Comparison of ENCODE assay signal across 8 cellular contexts in the genomic region with DNA sequence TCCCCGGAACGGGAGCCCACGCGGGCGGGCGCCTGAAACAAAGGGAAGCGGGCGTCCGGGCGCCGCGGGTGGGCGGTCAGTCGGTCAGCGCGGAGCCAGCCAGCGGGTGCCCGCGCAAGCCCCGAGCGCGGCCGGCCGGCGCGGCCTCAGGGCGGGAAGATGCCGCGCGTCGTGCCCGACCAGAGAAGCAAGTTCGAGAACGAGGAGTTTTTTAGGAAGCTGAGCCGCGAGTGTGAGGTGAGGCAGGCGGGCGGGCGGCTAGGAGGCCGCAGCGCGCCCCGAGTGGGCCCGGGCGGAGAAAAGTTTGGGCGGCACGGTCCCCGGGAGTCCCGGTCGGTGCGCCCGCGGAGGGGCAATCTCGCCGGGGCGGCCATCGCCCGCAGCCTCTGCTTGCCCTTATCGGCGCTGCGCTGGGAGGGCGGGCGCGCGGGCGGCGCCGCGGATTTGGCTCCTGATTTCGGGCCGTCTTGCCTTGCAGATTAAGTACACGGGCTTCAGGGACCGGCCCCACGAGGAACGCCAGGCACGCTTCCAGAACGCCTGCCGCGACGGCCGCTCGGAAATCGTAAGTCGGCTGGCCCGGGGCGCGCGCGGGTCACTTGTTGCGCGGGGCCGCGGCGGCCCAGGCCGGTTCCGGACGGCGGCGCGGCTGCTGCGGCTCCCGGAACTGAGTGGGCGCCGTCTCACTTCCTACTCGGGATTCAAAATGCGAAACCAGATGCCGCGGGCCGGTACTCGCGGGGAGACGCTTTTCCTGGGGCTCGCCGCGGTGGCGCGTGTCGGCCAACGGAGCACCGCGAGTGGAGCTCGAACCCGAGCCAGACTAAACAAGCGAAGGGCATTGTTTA. TPM values are rescaled to one million over a fixed set of nuclear protein-coding genes. Genes with fewer than 3 reads are reported as not detected.
DNase-seq lines count a peak whose midpoint lies in the region; TF ChIP-seq lines count a peak whose summit lies in the region.

No MANE protein-coding gene starts in this region.

- no peak for TF ChIP-seq CTCF in epithelial cell of proximal tubule (conservative IDR thresholded peaks at IDR 0.05; ENCODE audit: low read depth, low read length)

- POLR2A ChIA-PET in HEK293T (lab: Yijun Ruan, JAX) = interaction anchor here (0.7 to 2.7 kb wide), 5 partner anchors 11 to 129 kb away, joined by 3 to 15 read pairs (median 3); no protein-coding TSS in a partner anchor

- DNase-seq in HEK293T (ENCODE audit: extremely low spot score) (no peak), NCI-H146 treated with DMSO at 0.1 percent for 48 hours (lab: John Stamatoyannopoulos, UW; ENCODE audit: unreplicated experiment) (peak; percentile 26), activated T-cell treated with anti-CD3 and anti-CD28 coated beads for 1 hour (ENCODE audit: low read depth) (peak; percentile 36), epithelial cell of proximal tubule (ENCODE audit: low read depth) (no peak), mucosa of gallbladder (ENCODE audit: low spot score) (peak; percentile 63), cerebellar nuclear complex (lab: John Stamatoyannopoulos, UW) (no peak)
- DNase-seq in stimulated activated CD8-positive, alpha-beta memory T cell treated with anti-CD3 and anti-CD28 coated beads, Interleukin-4, amount 100 ng/mL, for 48 hours = peak; percentile 77

- peak; percentile 67 for TF ChIP-seq POLR2A in GM15510 (IDR thresholded peaks at IDR 0.05; ENCODE audit: borderline replicate concordance, extremely low read depth, insufficient read length)

- CTCF ChIA-PET in HEK293T (lab: Yijun Ruan, JAX) = no interaction called here

- peak overlapping the region; percentile 84 for H3K4me3 ChIP-seq in epithelial cell of proximal tubule (ENCODE audit: low read depth, low read length)

TF ChIP-seq in HEK293T, 16 proteins besides CTCF, POLR2A, EP300 and RAD21:
- 0 out of 2 replicates have a peak, but pooled peaks have one; percentile 37 for TF ChIP-seq LEF1 (IDR thresholded peaks at IDR 0.05; ENCODE audit: borderline replicate concordance)
- TF ChIP-seq, protein P1, sequence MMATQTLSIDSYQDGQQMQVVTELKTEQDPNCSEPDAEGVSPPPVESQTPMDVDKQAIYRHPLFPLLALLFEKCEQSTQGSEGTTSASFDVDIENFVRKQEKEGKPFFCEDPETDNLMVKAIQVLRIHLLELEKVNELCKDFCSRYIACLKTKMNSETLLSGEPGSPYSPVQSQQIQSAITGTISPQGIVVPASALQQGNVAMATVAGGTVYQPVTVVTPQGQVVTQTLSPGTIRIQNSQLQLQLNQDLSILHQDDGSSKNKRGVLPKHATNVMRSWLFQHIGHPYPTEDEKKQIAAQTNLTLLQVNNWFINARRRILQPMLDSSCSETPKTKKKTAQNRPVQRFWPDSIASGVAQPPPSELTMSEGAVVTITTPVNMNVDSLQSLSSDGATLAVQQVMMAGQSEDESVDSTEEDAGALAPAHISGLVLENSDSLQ (IDR thresholded peaks at IDR 0.05) = no peak
- TF ChIP-seq ZNF384 (IDR thresholded peaks at IDR 0.05) = no peak
- no peak for TF ChIP-seq CTBP1 (IDR thresholded peaks at IDR 0.05; ENCODE audit: borderline replicate concordance)
- no peak for TF ChIP-seq SP1 (IDR thresholded peaks at IDR 0.05)
- no peak for TF ChIP-seq L3MBTL2 (conservative IDR thresholded peaks at IDR 0.05)
- no peak for TF ChIP-seq FOXM1 (IDR thresholded peaks at IDR 0.05; ENCODE audit: borderline replicate concordance)
- 0 out of 2 replicates have a peak, but pooled peaks have one; percentile 45 for TF ChIP-seq ARNT (IDR thresholded peaks at IDR 0.05)

RNA-seq across cellular contexts. Expression of gene CBFB, which starts 0.5 kb away (rescaled TPM):
- total RNA-seq in epithelial cell of proximal tubule (74.9 and 178 TPM in 2 replicates), mucosa of gallbladder (40.9 TPM)

RNA-seq across cellular contexts. Expression of gene CES4A, which starts 41.1 kb away (rescaled TPM):
- total RNA-seq in epithelial cell of proximal tubule (0.52 and 2.0 TPM in 2 replicates), mucosa of gallbladder (19.4 TPM)

Comparison
In these comparisons a context has a peak if more than half of its experiments do, and no peak if none do; other contexts are left out.
1. DNase-seq: peak in NCI-H146 treated with DMSO at 0.1 percent for 48 hours (single experiment), activated T-cell treated with anti-CD3 and anti-CD28 coated beads for 1 hour (single experiment), mucosa of gallbladder (single experiment) and stimulated activated CD8-positive, alpha-beta memory T cell treated with anti-CD3 and anti-CD28 coated beads, Interleukin-4, amount 100 ng/mL, for 48 hours (single experiment); none in HEK293T (single experiment), epithelial cell of proximal tubule (single experiment) and cerebellar nuclear complex (0 of 2).